In the genomic region with DNA sequence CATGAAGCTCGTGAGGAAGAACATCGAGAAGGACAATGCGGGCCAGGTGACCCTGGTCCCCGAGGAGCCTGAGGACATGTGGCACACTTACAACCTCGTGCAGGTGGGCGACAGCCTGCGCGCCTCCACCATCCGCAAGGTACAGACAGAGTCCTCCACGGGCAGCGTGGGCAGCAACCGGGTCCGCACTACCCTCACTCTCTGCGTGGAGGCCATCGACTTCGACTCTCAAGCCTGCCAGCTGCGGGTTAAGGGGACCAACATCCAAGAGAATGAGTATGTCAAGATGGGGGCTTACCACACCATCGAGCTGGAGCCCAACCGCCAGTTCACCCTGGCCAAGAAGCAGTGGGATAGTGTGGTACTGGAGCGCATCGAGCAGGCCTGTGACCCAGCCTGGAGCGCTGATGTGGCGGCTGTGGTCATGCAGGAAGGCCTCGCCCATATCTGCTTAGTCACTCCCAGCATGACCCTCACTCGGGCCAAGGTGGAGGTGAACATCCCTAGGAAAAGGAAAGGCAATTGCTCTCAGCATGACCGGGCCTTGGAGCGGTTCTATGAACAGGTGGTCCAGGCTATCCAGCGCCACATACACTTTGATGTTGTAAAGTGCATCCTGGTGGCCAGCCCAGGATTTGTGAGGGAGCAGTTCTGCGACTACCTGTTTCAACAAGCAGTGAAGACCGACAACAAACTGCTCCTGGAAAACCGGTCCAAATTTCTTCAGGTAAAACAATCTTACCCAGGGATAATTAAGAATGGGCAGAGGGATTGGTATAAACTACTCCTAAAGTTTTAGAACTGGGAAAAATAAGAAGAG, we compare ENCODE assay signal across 1 cellular context.
TF ChIP-seq lines count a peak whose summit lies in the region.

No MANE protein-coding gene starts in this region.

TF ChIP-seq in K562, 482 proteins besides CTCF, POLR2A, EP300 and RAD21 (continued from another document and continues in another):
- TF ChIP-seq ELK3 (CRISPR knock-in tag; IDR thresholded peaks at IDR 0.05): no peak
- no peak for TF ChIP-seq MCM3 (IDR thresholded peaks at IDR 0.05)
- peak; percentile 48; the same call in 1 of the 2 replicates for TF ChIP-seq NFE2L1 (tag; IDR thresholded peaks at IDR 0.05; ENCODE audit: borderline replicate concordance, low read depth)
- TF ChIP-seq ZNF449 (CRISPR knock-in tag; IDR thresholded peaks at IDR 0.05): peak; percentile 86; the same call in 1 of the 2 replicates
- no peak for TF ChIP-seq TCFL5 (CRISPR knock-in tag; conservative IDR thresholded peaks at IDR 0.05)
- TF ChIP-seq, protein P1, sequence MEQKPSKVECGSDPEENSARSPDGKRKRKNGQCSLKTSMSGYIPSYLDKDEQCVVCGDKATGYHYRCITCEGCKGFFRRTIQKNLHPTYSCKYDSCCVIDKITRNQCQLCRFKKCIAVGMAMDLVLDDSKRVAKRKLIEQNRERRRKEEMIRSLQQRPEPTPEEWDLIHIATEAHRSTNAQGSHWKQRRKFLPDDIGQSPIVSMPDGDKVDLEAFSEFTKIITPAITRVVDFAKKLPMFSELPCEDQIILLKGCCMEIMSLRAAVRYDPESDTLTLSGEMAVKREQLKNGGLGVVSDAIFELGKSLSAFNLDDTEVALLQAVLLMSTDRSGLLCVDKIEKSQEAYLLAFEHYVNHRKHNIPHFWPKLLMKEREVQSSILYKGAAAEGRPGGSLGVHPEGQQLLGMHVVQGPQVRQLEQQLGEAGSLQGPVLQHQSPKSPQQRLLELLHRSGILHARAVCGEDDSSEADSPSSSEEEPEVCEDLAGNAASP (IDR thresholded peaks at IDR 0.05): no peak
- TF ChIP-seq PTBP1 (IDR thresholded peaks at IDR 0.05; ENCODE audit: low read depth, low read length): no peak
- no peak for TF ChIP-seq BACH1 (tag; IDR thresholded peaks at IDR 0.05)
- TF ChIP-seq PHF8 (IDR thresholded peaks at IDR 0.05; ENCODE audit: borderline replicate concordance, low read length): peak; percentile 52; the same call in 1 of the 2 replicates
- TF ChIP-seq CBX8 (IDR thresholded peaks at IDR 0.05; ENCODE audit: borderline replicate concordance, extremely low read depth, low read depth, low read length, poor library complexity, severe bottlenecking): no peak
- no peak for TF ChIP-seq DIDO1 (tag; IDR thresholded peaks at IDR 0.05; ENCODE audit: low read depth)
- peak; percentile 72 for TF ChIP-seq CTBP1 (IDR thresholded peaks at IDR 0.05; ENCODE audit: borderline replicate concordance)
- TF ChIP-seq, protein P2, sequence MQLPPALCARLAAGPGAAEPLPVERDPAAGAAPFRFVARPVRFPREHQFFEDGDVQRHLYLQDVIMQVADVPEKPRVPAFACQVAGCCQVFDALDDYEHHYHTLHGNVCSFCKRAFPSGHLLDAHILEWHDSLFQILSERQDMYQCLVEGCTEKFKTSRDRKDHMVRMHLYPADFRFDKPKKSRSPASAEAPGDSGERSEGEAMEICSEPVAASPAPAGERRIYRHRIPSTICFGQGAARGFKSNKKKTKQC (CRISPR knock-in tag; IDR thresholded peaks at IDR 0.05): peak; percentile 50
- TF ChIP-seq, protein P3, sequence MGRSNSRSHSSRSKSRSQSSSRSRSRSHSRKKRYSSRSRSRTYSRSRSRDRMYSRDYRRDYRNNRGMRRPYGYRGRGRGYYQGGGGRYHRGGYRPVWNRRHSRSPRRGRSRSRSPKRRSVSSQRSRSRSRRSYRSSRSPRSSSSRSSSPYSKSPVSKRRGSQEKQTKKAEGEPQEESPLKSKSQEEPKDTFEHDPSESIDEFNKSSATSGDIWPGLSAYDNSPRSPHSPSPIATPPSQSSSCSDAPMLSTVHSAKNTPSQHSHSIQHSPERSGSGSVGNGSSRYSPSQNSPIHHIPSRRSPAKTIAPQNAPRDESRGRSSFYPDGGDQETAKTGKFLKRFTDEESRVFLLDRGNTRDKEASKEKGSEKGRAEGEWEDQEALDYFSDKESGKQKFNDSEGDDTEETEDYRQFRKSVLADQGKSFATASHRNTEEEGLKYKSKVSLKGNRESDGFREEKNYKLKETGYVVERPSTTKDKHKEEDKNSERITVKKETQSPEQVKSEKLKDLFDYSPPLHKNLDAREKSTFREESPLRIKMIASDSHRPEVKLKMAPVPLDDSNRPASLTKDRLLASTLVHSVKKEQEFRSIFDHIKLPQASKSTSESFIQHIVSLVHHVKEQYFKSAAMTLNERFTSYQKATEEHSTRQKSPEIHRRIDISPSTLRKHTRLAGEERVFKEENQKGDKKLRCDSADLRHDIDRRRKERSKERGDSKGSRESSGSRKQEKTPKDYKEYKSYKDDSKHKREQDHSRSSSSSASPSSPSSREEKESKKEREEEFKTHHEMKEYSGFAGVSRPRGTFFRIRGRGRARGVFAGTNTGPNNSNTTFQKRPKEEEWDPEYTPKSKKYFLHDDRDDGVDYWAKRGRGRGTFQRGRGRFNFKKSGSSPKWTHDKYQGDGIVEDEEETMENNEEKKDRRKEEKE (IDR thresholded peaks at IDR 0.05; ENCODE audit: borderline replicate concordance in 1 of 2, control insufficient read depth in 1 of 2, low read depth in 2 of 2, low read length in 1 of 2): no peak
- peak; percentile 39; the same call in 1 of the 2 replicates for TF ChIP-seq SUPT5H (IDR thresholded peaks at IDR 0.05)
- no peak for TF ChIP-seq ELF2 (CRISPR knock-in tag; IDR thresholded peaks at IDR 0.05)
- TF ChIP-seq, protein P4, sequence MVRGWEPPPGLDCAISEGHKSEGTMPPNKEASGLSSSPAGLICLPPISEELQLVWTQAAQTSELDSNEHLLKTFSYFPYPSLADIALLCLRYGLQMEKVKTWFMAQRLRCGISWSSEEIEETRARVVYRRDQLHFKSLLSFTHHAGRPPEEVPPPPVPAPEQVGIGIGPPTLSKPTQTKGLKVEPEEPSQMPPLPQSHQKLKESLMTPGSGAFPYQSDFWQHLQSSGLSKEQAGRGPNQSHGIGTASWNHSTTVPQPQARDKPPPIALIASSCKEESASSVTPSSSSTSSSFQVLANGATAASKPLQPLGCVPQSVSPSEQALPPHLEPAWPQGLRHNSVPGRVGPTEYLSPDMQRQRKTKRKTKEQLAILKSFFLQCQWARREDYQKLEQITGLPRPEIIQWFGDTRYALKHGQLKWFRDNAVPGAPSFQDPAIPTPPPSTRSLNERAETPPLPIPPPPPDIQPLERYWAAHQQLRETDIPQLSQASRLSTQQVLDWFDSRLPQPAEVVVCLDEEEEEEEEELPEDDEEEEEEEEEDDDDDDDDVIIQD (CRISPR knock-in tag; IDR thresholded peaks at IDR 0.05): no peak
- TF ChIP-seq BRD9 (IDR thresholded peaks at IDR 0.05; ENCODE audit: low read depth, partially characterized antibody): peak; percentile 40
- TF ChIP-seq NCOA1 (IDR thresholded peaks at IDR 0.05; ENCODE audit: low read depth): no peak
- TF ChIP-seq SMAD3 (CRISPR knock-in tag; conservative IDR thresholded peaks at IDR 0.05): no peak
- TF ChIP-seq ZKSCAN3 (CRISPR knock-in tag; IDR thresholded peaks at IDR 0.05): no peak
- no peak for TF ChIP-seq ATF1 (CRISPR knock-in tag; IDR thresholded peaks at IDR 0.05)
- peak; percentile 22; the same call in 1 of the 2 replicates for TF ChIP-seq ATF1 (tag; IDR thresholded peaks at IDR 0.05)
- no peak for TF ChIP-seq RBM15 (IDR thresholded peaks at IDR 0.05; ENCODE audit: insufficient read depth, low read length)
- TF ChIP-seq RBBP5 (IDR thresholded peaks at IDR 0.05; ENCODE audit: borderline replicate concordance, insufficient read depth, low read length, poor library complexity, severe bottlenecking): no peak
- TF ChIP-seq, protein P5, sequence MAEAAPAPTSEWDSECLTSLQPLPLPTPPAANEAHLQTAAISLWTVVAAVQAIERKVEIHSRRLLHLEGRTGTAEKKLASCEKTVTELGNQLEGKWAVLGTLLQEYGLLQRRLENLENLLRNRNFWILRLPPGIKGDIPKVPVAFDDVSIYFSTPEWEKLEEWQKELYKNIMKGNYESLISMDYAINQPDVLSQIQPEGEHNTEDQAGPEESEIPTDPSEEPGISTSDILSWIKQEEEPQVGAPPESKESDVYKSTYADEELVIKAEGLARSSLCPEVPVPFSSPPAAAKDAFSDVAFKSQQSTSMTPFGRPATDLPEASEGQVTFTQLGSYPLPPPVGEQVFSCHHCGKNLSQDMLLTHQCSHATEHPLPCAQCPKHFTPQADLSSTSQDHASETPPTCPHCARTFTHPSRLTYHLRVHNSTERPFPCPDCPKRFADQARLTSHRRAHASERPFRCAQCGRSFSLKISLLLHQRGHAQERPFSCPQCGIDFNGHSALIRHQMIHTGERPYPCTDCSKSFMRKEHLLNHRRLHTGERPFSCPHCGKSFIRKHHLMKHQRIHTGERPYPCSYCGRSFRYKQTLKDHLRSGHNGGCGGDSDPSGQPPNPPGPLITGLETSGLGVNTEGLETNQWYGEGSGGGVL (CRISPR knock-in tag; IDR thresholded peaks at IDR 0.05): no peak
- TF ChIP-seq KLF16 (IDR thresholded peaks at IDR 0.05): no peak
- TF ChIP-seq, protein P6, sequence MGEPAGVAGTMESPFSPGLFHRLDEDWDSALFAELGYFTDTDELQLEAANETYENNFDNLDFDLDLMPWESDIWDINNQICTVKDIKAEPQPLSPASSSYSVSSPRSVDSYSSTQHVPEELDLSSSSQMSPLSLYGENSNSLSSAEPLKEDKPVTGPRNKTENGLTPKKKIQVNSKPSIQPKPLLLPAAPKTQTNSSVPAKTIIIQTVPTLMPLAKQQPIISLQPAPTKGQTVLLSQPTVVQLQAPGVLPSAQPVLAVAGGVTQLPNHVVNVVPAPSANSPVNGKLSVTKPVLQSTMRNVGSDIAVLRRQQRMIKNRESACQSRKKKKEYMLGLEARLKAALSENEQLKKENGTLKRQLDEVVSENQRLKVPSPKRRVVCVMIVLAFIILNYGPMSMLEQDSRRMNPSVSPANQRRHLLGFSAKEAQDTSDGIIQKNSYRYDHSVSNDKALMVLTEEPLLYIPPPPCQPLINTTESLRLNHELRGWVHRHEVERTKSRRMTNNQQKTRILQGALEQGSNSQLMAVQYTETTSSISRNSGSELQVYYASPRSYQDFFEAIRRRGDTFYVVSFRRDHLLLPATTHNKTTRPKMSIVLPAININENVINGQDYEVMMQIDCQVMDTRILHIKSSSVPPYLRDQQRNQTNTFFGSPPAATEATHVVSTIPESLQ (CRISPR knock-in tag; IDR thresholded peaks at IDR 0.05): no peak
- no peak for TF ChIP-seq ETV6 (IDR thresholded peaks at IDR 0.05; ENCODE audit: borderline replicate concordance in 1 of 2, low read depth in 2 of 2, low read length in 1 of 2)
- no peak for TF ChIP-seq ETV6 (CRISPR knock-in tag; IDR thresholded peaks at IDR 0.05; ENCODE audit: borderline replicate concordance)
- TF ChIP-seq ZNF668 (CRISPR knock-in tag; IDR thresholded peaks at IDR 0.05): no peak
- peak in 1 of 2 experiments; percentile 59; a peak in 1 of 4 replicates for TF ChIP-seq RCOR1 (IDR thresholded peaks at IDR 0.05; ENCODE audit: borderline replicate concordance in 1 of 2, low read depth in 2 of 2, low read length in 2 of 2)
- no peak for TF ChIP-seq RBM39 (optimal IDR thresholded peaks at IDR 0.05; ENCODE audit: low read depth, low read length)
- 0 out of 2 replicates have a peak, but pooled peaks have one; percentile 20 for TF ChIP-seq STAG1 (CRISPR knock-in tag; IDR thresholded peaks at IDR 0.05; ENCODE audit: borderline replicate concordance)
- TF ChIP-seq, protein P7, sequence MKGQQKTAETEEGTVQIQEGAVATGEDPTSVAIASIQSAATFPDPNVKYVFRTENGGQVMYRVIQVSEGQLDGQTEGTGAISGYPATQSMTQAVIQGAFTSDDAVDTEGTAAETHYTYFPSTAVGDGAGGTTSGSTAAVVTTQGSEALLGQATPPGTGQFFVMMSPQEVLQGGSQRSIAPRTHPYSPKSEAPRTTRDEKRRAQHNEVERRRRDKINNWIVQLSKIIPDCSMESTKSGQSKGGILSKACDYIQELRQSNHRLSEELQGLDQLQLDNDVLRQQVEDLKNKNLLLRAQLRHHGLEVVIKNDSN (CRISPR knock-in tag; IDR thresholded peaks at IDR 0.05): peak; percentile 34; the same call in 1 of the 2 replicates
- TF ChIP-seq, protein P8, sequence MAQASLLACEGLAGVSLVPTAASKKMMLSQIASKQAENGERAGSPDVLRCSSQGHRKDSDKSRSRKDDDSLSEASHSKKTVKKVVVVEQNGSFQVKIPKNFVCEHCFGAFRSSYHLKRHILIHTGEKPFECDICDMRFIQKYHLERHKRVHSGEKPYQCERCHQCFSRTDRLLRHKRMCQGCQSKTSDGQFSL (CRISPR knock-in tag; IDR thresholded peaks at IDR 0.05): no peak
- TF ChIP-seq, protein P8 (tag; IDR thresholded peaks at IDR 0.05): no peak
- TF ChIP-seq, protein P9, sequence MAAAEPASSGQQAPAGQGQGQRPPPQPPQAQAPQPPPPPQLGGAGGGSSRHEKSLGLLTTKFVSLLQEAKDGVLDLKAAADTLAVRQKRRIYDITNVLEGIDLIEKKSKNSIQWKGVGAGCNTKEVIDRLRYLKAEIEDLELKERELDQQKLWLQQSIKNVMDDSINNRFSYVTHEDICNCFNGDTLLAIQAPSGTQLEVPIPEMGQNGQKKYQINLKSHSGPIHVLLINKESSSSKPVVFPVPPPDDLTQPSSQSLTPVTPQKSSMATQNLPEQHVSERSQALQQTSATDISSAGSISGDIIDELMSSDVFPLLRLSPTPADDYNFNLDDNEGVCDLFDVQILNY (CRISPR knock-in tag; IDR thresholded peaks at IDR 0.05): no peak
- TF ChIP-seq RHOXF2B (CRISPR knock-in tag; conservative IDR thresholded peaks at IDR 0.05): no peak
- no peak for TF ChIP-seq ILK (tag; IDR thresholded peaks at IDR 0.05; ENCODE audit: borderline replicate concordance, low read depth)
- no peak for TF ChIP-seq KHSRP (IDR thresholded peaks at IDR 0.05)
- TF ChIP-seq E2F6 (IDR thresholded peaks at IDR 0.05; ENCODE audit: borderline replicate concordance in 1 of 2, extremely low read depth in 1 of 2, insufficient read depth in 1 of 2, insufficient read length in 1 of 2, low read depth in 1 of 2, low read length in 1 of 2, poor library complexity in 1 of 2, severe bottlenecking in 1 of 2): no peak
- no peak for TF ChIP-seq ZNF239 (CRISPR knock-in tag; IDR thresholded peaks at IDR 0.05)
